1 cellular context compared by ENCODE assay signal in the genomic region with DNA sequence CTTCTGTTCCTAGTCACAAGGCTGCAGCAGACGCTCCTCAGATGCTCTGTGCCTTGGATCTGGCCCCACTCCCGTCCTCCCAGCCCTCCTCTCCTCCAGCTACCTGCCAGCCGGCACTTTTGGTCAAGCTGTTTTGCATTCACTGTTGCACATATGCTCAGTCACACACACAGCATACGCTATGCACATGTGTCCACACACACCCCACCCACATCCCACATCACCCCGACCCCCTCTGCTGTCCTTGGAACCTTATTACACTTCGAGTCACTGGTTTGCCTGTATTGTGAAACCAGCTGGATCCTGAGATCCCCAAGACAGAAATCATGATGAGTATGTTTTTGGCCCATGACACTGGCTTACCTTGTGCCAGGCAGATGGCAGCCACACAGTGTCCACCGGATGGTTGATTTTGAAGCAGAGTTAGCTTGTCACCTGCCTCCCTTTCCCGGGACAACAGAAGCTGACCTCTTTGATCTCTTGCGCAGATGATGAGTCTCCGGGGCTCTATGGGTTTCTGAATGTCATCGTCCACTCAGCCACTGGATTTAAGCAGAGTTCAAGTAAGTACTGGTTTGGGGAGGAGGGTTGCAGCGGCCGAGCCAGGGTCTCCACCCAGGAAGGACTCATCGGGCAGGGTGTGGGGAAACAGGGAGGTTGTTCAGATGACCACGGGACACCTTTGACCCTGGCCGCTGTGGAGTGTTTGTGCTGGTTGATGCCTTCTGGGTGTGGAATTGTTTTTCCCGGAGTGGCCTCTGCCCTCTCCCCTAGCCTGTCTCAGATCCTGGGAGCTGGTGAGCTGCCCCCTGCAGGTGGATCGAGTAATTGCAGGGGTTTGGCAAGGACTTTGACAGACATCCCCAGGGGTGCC.
TF ChIP-seq lines count a peak whose summit lies in the region.

No MANE protein-coding gene starts in this region.

TF ChIP-seq in H1, 55 proteins besides CTCF, POLR2A, EP300 and RAD21:
- TF ChIP-seq GTF2F1 (IDR thresholded peaks at IDR 0.05; ENCODE audit: borderline replicate concordance, low read depth, low read length), result no peak
- no peak for TF ChIP-seq CREB1 (IDR thresholded peaks at IDR 0.05)
- no peak for TF ChIP-seq ZNF274 (IDR thresholded peaks at IDR 0.05; ENCODE audit: borderline replicate concordance, extremely low read depth, low read length)
- no peak for TF ChIP-seq TEAD4 (IDR thresholded peaks at IDR 0.05; ENCODE audit: low read depth, low read length)
- TF ChIP-seq FOSL1 (IDR thresholded peaks at IDR 0.05; ENCODE audit: insufficient read depth, low read depth, low read length), result no peak
